Comparison of ENCODE assay signal across 15 cellular contexts in the genomic region with DNA sequence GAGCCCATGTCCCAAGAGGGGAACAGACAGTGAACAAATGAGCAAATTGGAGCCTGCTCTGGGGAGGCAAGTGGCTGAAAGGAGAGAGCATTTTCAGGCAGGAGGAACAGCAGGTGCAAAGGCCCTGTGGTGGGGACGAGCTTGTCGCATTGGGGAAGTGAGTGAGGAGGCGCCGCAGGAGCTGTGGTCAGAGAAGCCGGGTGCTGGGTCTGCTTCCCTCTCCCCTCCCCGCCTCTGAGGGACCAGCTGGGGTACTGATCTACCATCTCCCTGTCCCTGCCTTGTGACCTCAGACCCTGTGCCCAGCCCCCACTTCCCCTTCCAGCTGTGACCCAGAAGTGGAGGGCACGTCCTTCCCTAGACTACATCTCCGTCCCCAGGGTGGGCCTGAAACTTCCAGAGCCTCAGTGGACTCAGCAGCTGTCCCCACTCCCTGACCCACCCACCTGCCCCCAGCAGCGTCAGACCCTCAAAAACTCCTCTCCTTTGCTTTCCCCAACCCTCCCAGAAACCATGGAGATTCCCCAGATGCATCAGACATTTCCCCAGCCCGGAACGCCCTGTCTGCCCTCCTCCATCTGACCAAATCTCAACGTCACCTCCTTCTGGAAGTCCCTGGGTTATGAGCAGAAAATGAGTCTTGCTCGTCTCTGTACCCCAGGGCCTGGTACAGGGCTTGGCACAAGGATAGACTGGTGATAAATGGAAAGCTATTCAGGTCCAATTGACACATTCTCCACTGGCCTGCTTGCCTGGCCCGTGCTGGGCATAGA. TPM values are rescaled to one million over a fixed set of nuclear protein-coding genes. Genes with fewer than 3 reads are reported as not detected.
DNase-seq lines count a peak whose midpoint lies in the region; ATAC-seq and TF ChIP-seq lines count a peak whose summit lies in the region.
"Had no signal": no experiment of that assay in that cellular context is flagged by ENCODE, and none has a peak within 500 bp of the region (broad histone marks: within the 10 kb centered on the region; RNA-seq: fewer than 3 reads in every experiment).

No MANE protein-coding gene starts in this region.

- H3K9me3 Mint-ChIP-seq in central memory CD8-positive, alpha-beta T cell: no peaks in the 10 kb centered on the region
- H3K9me3 Mint-ChIP-seq in naive thymus-derived CD4-positive, alpha-beta T cell: peaks cover 0 to 22% (median 11%) of the 10 kb centered on the region in 11 donors
- peaks cover 1% of the 10 kb centered on the region for H3K9me3 Mint-ChIP-seq in glutamatergic neuron (ENCODE audit: unreplicated experiment)

- CTCF ChIA-PET in naive thymus-derived CD4-positive, alpha-beta T cell (lab: Charles Lee): interaction anchor here (0.7 kb wide), 1 partner anchor 298 kb away, joined by 4 read pairs; no protein-coding TSS in a partner anchor

- H3K9me3 ChIP-seq in naive thymus-derived CD4-positive, alpha-beta T cell (ENCODE audit: control insufficient read depth in 2 of 3, low read length in 3 of 3): peaks cover 0 to 11% (median 0%) of the 10 kb centered on the region in 3 experiments

- H3K27ac Mint-ChIP-seq in central memory CD8-positive, alpha-beta T cell (ENCODE audit: low read depth): peak overlapping the region; percentile 19
- peak overlapping the region in 1 of 9 donors; percentile 29 for H3K27ac Mint-ChIP-seq in naive thymus-derived CD4-positive, alpha-beta T cell
- no peak overlapping the region for H3K27ac Mint-ChIP-seq in glutamatergic neuron (ENCODE audit: unreplicated experiment)

- peaks cover 4% of the 10 kb centered on the region for H3K4me1 Mint-ChIP-seq in central memory CD8-positive, alpha-beta T cell
- peaks cover 0 to 26% (median 0%) of the 10 kb centered on the region in 7 donors for H3K4me1 Mint-ChIP-seq in naive thymus-derived CD4-positive, alpha-beta T cell
- H3K4me1 Mint-ChIP-seq in glutamatergic neuron (ENCODE audit: low read depth, unreplicated experiment): no peaks in the 10 kb centered on the region

- no peak for TF ChIP-seq CTCF in HL-60 (IDR thresholded peaks at IDR 0.05; ENCODE audit: insufficient read depth, low read length)
- TF ChIP-seq CTCF in coronary artery (IDR thresholded peaks at IDR 0.05): no peak
- no peak for TF ChIP-seq CTCF in glutamatergic neuron (IDR thresholded peaks at IDR 0.05; ENCODE audit: partially characterized antibody, unreplicated experiment)

- H3K27me3 Mint-ChIP-seq in central memory CD8-positive, alpha-beta T cell: no peaks in the 10 kb centered on the region
- peaks cover 0 to 9% (median 4%) of the 10 kb centered on the region in 5 donors for H3K27me3 Mint-ChIP-seq in naive thymus-derived CD4-positive, alpha-beta T cell
- no peaks in the 10 kb centered on the region for H3K27me3 Mint-ChIP-seq in glutamatergic neuron (ENCODE audit: unreplicated experiment)

- no peaks in the 10 kb centered on the region for H3K4me1 ChIP-seq in naive thymus-derived CD4-positive, alpha-beta T cell (ENCODE audit: control insufficient read depth in 2 of 2, insufficient read depth in 2 of 2, low read length in 2 of 2)

- ATAC-seq in central memory CD8-positive, alpha-beta T cell (replicated peaks; ENCODE audit: extremely low read depth, poor library complexity, severe bottlenecking): peak; percentile 24
- ATAC-seq in naive thymus-derived CD4-positive, alpha-beta T cell: peak; percentile 56

- H3K4me3 Mint-ChIP-seq in central memory CD8-positive, alpha-beta T cell: no peak overlapping the region
- H3K4me3 Mint-ChIP-seq in naive thymus-derived CD4-positive, alpha-beta T cell: no peak overlapping the region
- no peak overlapping the region for H3K4me3 Mint-ChIP-seq in glutamatergic neuron (ENCODE audit: unreplicated experiment)

- H3K27me3 ChIP-seq in HL-60 (ENCODE audit: insufficient read depth, poor library complexity, severe bottlenecking): no peaks in the 10 kb centered on the region
- no peaks in the 10 kb centered on the region for H3K27me3 ChIP-seq in naive thymus-derived CD4-positive, alpha-beta T cell (ENCODE audit: control insufficient read depth in 2 of 2, insufficient read depth in 2 of 2, low read length in 2 of 2)

- H3K4me3 ChIP-seq in HL-60 (replicated peaks; ENCODE audit: insufficient read depth, low read length): no peak overlapping the region
- H3K4me3 ChIP-seq in naive thymus-derived CD4-positive, alpha-beta T cell (ENCODE audit: low read length): no peak overlapping the region
- H3K4me3 ChIP-seq in coronary artery: no peak overlapping the region

- H3K36me3 Mint-ChIP-seq in central memory CD8-positive, alpha-beta T cell (ENCODE audit: insufficient read depth): peaks cover 2% of the 10 kb centered on the region
- peaks cover 6 to 8% (median 8%) of the 10 kb centered on the region in 5 donors for H3K36me3 Mint-ChIP-seq in naive thymus-derived CD4-positive, alpha-beta T cell
- H3K36me3 Mint-ChIP-seq in glutamatergic neuron (ENCODE audit: unreplicated experiment): peaks cover 6% of the 10 kb centered on the region

- H3K36me3 ChIP-seq in naive thymus-derived CD4-positive, alpha-beta T cell (ENCODE audit: control insufficient read depth in 2 of 3, insufficient read depth in 3 of 3, low read length in 3 of 3): no peaks in the 10 kb centered on the region

- POLR2A ChIA-PET in naive thymus-derived CD4-positive, alpha-beta T cell (lab: Charles Lee): no interaction called here

- H3K27ac ChIP-seq in HL-60 (replicated peaks) (no peak overlapping the region), coronary artery (peak overlapping the region in 1 of 2 donors; percentile 43)
- no peak overlapping the region for H3K27ac ChIP-seq in naive thymus-derived CD4-positive, alpha-beta T cell (ENCODE audit: low read depth, low read length)

- intact Hi-C loops in naive thymus-derived CD4-positive, alpha-beta T cell (cut with micrococcal nuclease): no loop called here

- DNase-seq in C1 segment of cervical spinal cord (lab: John Stamatoyannopoulos, UW) (peak in 8 of 14 donors; percentile 18 to 61 (median 50)), HL-60 (ENCODE audit: low read depth in 1 of 2, low spot score in 1 of 2) (peak; percentile 82 to 85), coronary artery (ENCODE audit: low spot score) (no peak), NCI-H82 treated with DMSO at 0.1 percent for 48 hours (lab: John Stamatoyannopoulos, UW; ENCODE audit: unreplicated experiment) (no peak), glutamatergic neuron (no peak)
- no peak for DNase-seq in central memory CD8-positive, alpha-beta T cell (ENCODE audit: low spot score in 2 of 2)
- no peak for DNase-seq in naive thymus-derived CD4-positive, alpha-beta T cell
- DNase-seq in activated naive CD4-positive, alpha-beta T cell treated with anti-CD3 and anti-CD28 coated beads, Interleukin-2, amount 50 U/mL, for 16 hours: no peak
- DNase-seq: AML-193; DND-41; foreskin melanocyte; islet precursor cell; KG1; NCI-H69; stimulated activated CD4-positive, alpha-beta T cell treated with anti-CD3 and anti-CD28 coated beads, Interleukin-2, amount 100 ng/mL, for 24 hours had no signal

RNA-seq across cellular contexts. Expression of gene PDGFB, which starts 19.7 kb away (rescaled TPM):
- 1 to 10 TPM in 4 of 5 experiments, under 1 TPM in 1; 0.56 to 9.5 (median 2.3) TPM for total RNA-seq in naive thymus-derived CD4-positive, alpha-beta T cell
- polyA plus RNA-seq in naive thymus-derived CD4-positive, alpha-beta T cell: 1 to 10 TPM; 1.4 to 5.8 TPM
- 0.44 TPM for total RNA-seq in glutamatergic neuron (ENCODE audit: unreplicated experiment)

RNA-seq across cellular contexts. Expression of gene RPL3, which starts 54.9 kb away (rescaled TPM):
- 1,000 to 10,000 TPM; 1,611 to 3,932 (median 3,789) TPM for total RNA-seq in naive thymus-derived CD4-positive, alpha-beta T cell
- polyA plus RNA-seq in naive thymus-derived CD4-positive, alpha-beta T cell: 1,000 to 10,000 TPM; 4,573 to 5,509 TPM
- total RNA-seq in glutamatergic neuron (ENCODE audit: unreplicated experiment): 1,061 TPM

Comparison
In these comparisons a context has a peak if more than half of its experiments do, and no peak if none do; other contexts are left out.
1. DNase-seq: peak in C1 segment of cervical spinal cord (8 of 14) and HL-60 (2 of 2); none in central memory CD8-positive, alpha-beta T cell (0 of 2), naive thymus-derived CD4-positive, alpha-beta T cell (0 of 9), coronary artery (single experiment), NCI-H82 treated with DMSO at 0.1 percent for 48 hours (single experiment), glutamatergic neuron (single experiment) and activated naive CD4-positive, alpha-beta T cell treated with anti-CD3 and anti-CD28 coated beads, Interleukin-2, amount 50 U/mL, for 16 hours (single experiment).